16 cellular contexts compared by ENCODE assay signal in genomic region chr15:82807920-82808633, GRCh38. TPM values are rescaled to one million over a fixed set of nuclear protein-coding genes. Genes with fewer than 3 reads are reported as not detected.
A peak's percentile ranks its signal among the peaks of the same experiment; 100 is the strongest.
DNase-seq lines count a peak whose midpoint lies in the region; ATAC-seq, FAIRE-seq and TF ChIP-seq lines count a peak whose summit lies in the region.
"Had no signal": no experiment of that assay in that cellular context is flagged by ENCODE, and none has a peak within 500 bp of the region (broad histone marks: within the 10 kb centered on the region; RNA-seq: fewer than 3 reads in every experiment).

No MANE protein-coding gene starts in this region.

- POLR2A ChIA-PET in K562 (lab: Yijun Ruan, JAX): interaction anchor here (0.6 kb wide), 1 partner anchor 21 kb away, joined by 3 read pairs; no protein-coding TSS in a partner anchor

- no peak overlapping the region for H3K23ac ChIP-seq in neuronal stem cell (ENCODE audit: low read depth, low read length, poor library complexity)

- no peak overlapping the region for H4K8ac ChIP-seq in neuronal stem cell (ENCODE audit: low read depth, low read length)

- no peaks in the 10 kb centered on the region for H3K9me1 ChIP-seq in K562 (ENCODE audit: control insufficient read depth, insufficient read depth, low read length)

- H3K79me2 ChIP-seq in Karpas-422 (ENCODE audit: low read length) (peaks cover 31% of the 10 kb centered on the region), K562 (ENCODE audit: control insufficient read depth, insufficient read depth, low read length) (peaks cover 34% of the 10 kb centered on the region)

- H2BK12ac ChIP-seq in neuronal stem cell (ENCODE audit: low read length): no peak overlapping the region

- no peak for TF ChIP-seq CTCF in K562 (IDR thresholded peaks at IDR 0.05 in 2 of 3, conservative IDR thresholded peaks at IDR 0.05 in 1 of 3; ENCODE audit: insufficient read depth in 2 of 3, low read depth in 1 of 3, low read length in 3 of 3)

- TF ChIP-seq RAD21 in K562 (CRISPR knock-in tag; conservative IDR thresholded peaks at IDR 0.05 in 1 of 2, IDR thresholded peaks at IDR 0.05 in 1 of 2): no peak

- no peaks in the 10 kb centered on the region for H3K9me3 Mint-ChIP-seq in activated T-cell treated with anti-CD3 and anti-CD28 coated beads, Interleukin-2, amount 50 U/mL, for 24 hours

- intact Hi-C loops in K562 (cut with micrococcal nuclease): loop anchor here (5.0 to 10.0 kb wide), 2 partner anchors 126 to 163 kb away; partner anchors contain the start of gene CPEB1

- ATAC-seq in K562 (no peak), HG02840 (IDR thresholded peaks at IDR 0.05; ENCODE audit: low FRiP score, unreplicated experiment) (no peak), GM21423 (IDR thresholded peaks at IDR 0.05; ENCODE audit: unreplicated experiment) (no peak)

- no peak overlapping the region for H4K91ac ChIP-seq in neuronal stem cell (ENCODE audit: low read depth, low read length, poor library complexity)

- H2AFZ ChIP-seq in Karpas-422 (ENCODE audit: low read length) (peak overlapping the region; percentile 86), K562 (ENCODE audit: low read depth, low read length) (peak overlapping the region; percentile 90), neuronal stem cell (ENCODE audit: low read length) (peak overlapping the region; percentile 96)

- TF ChIP-seq EP300 in K562 (IDR thresholded peaks at IDR 0.05; ENCODE audit: low read length): no peak

- H3K79me1 ChIP-seq in neuronal stem cell (ENCODE audit: low read depth, low read length): no peaks in the 10 kb centered on the region

- peak overlapping the region; percentile 31 for H3K27ac Mint-ChIP-seq in activated T-cell treated with anti-CD3 and anti-CD28 coated beads, Interleukin-2, amount 50 U/mL, for 24 hours

- peak overlapping the region; percentile 65 for H3K9ac ChIP-seq in Karpas-422 (ENCODE audit: low read length)
- H3K9ac ChIP-seq in K562 (ENCODE audit: insufficient read depth in 1 of 2, low read depth in 2 of 2, low read length in 2 of 2): peak overlapping the region in 1 of 2 experiments; percentile 88; a peak in 1 of 4 replicates
- H3K9ac ChIP-seq in neuronal stem cell (ENCODE audit: low read depth, low read length, poor library complexity): no peak overlapping the region

- H3K27ac ChIP-seq in Karpas-422 (ENCODE audit: low read length) (peak overlapping the region; percentile 91), K562 (ENCODE audit: extremely low read depth, low read depth, low read length) (no peak overlapping the region; the same call in 2 of the 3 replicates), neuronal stem cell (replicated peaks; ENCODE audit: low read length) (no peak overlapping the region)

- no peak overlapping the region for H3K18ac ChIP-seq in neuronal stem cell (ENCODE audit: low read length)

- peaks cover 3% of the 10 kb centered on the region for H3K27me3 Mint-ChIP-seq in activated T-cell treated with anti-CD3 and anti-CD28 coated beads, Interleukin-2, amount 50 U/mL, for 24 hours

- in situ Hi-C loops in K562 (cut with MboI): no loop called here

- no peak overlapping the region for H2AK5ac ChIP-seq in neuronal stem cell (ENCODE audit: low read depth, low read length)

- no peak overlapping the region for H3K14ac ChIP-seq in neuronal stem cell (ENCODE audit: low read length)

- H3K4me2 ChIP-seq in Karpas-422 (ENCODE audit: low read depth, low read length, poor library complexity, severe bottlenecking) (peak overlapping the region; percentile 87), K562 (ENCODE audit: insufficient read depth, low read length) (peak overlapping the region; percentile 95), neuronal stem cell (ENCODE audit: insufficient read depth, low read length, poor library complexity, severe bottlenecking) (no peak overlapping the region)

- H3K36me3 Mint-ChIP-seq in activated T-cell treated with anti-CD3 and anti-CD28 coated beads, Interleukin-2, amount 50 U/mL, for 24 hours (ENCODE audit: low read depth): peaks cover 19% of the 10 kb centered on the region

- no peak overlapping the region for H2BK120ac ChIP-seq in neuronal stem cell (ENCODE audit: low read depth, low read length)

- CTCF ChIA-PET in K562 (lab: Yijun Ruan, JAX; ENCODE audit: low intra/inter-chr PET ratio): no interaction called here

- peaks cover 35% of the 10 kb centered on the region for H3K4me1 Mint-ChIP-seq in activated T-cell treated with anti-CD3 and anti-CD28 coated beads, Interleukin-2, amount 50 U/mL, for 24 hours (ENCODE audit: low read depth)

- H3K36me3 ChIP-seq in Karpas-422 (ENCODE audit: insufficient read depth, low read length): peaks cover 8% of the 10 kb centered on the region; the same call in 1 of the 2 replicates
- peaks cover 8% of the 10 kb centered on the region; the same call in 2 of the 3 replicates for H3K36me3 ChIP-seq in K562 (ENCODE audit: control insufficient read depth, insufficient read depth, low read length)
- peaks cover 0 to 5% of the 10 kb centered on the region in 2 donors for H3K36me3 ChIP-seq in neuronal stem cell (replicated peaks in 1 of 2; ENCODE audit: control insufficient read depth in 2 of 2, insufficient read depth in 2 of 2, low read length in 2 of 2)
- H3K36me3 ChIP-seq: vagina had no signal

- H3K27me3 ChIP-seq in Karpas-422 (ENCODE audit: low read length) (no peaks in the 10 kb centered on the region), K562 (ENCODE audit: control insufficient read depth in 2 of 2, insufficient read depth in 2 of 2, low read length in 2 of 2) (no peaks in the 10 kb centered on the region), neuronal stem cell (ENCODE audit: control insufficient read depth in 3 of 3, insufficient read depth in 3 of 3, low read depth in 1 of 3, low read length in 3 of 3) (peaks cover 1 to 5% (median 2%) of the 10 kb centered on the region in 3 experiments)
- H3K27me3 ChIP-seq: vagina had no signal

- WGBS in K562 (ENCODE audit: insufficient coverage, low coverage, missing lambda C conversion rate): 49% methylated on average over 9 of the region's 11 CpGs
- no CpG with 5 or more reads among the region's 11 CpGs for WGBS in neuronal stem cell (ENCODE audit: extremely low coverage in 2 of 2, insufficient read length in 2 of 2, insufficient replicate concordance in 1 of 2), 2 donors

- H3K9me2 ChIP-seq in Karpas-422 (replicated peaks; ENCODE audit: insufficient read depth, low read length): no peaks in the 10 kb centered on the region

- H3K4me3 ChIP-seq in Karpas-422 (ENCODE audit: low read length): peak overlapping the region; percentile 76
- H3K4me3 ChIP-seq in K562: no peak overlapping the region
- no peak overlapping the region for H3K4me3 ChIP-seq in neuronal stem cell (ENCODE audit: low read length in 2 of 2)

- peak; percentile 11 for FAIRE-seq in K562 (lab: Jason Lieb, UNC)
- FAIRE-seq: TTC549 had no signal

- no peak overlapping the region for H3K4ac ChIP-seq in neuronal stem cell (ENCODE audit: low read length)

- H4K20me1 ChIP-seq in Karpas-422 (ENCODE audit: insufficient read depth, low read depth, low read length): peaks cover 16% of the 10 kb centered on the region
- 0 out of 2 replicates have a peak, but pooled peaks cover 2% of the 10 kb centered on the region for H4K20me1 ChIP-seq in K562 (replicated peaks; ENCODE audit: control insufficient read depth, insufficient read depth, low read length)

- H3K9me3 ChIP-seq in Karpas-422 (ENCODE audit: low read length) (no peaks in the 10 kb centered on the region), K562 (replicated peaks; ENCODE audit: control insufficient read depth, insufficient read depth, low read depth, low read length) (no peaks in the 10 kb centered on the region), neuronal stem cell (replicated peaks in 1 of 2; ENCODE audit: control insufficient read depth in 2 of 2, insufficient read depth in 1 of 2, low read depth in 1 of 2, low read length in 2 of 2) (no peaks in the 10 kb centered on the region)
- H3K9me3 ChIP-seq: vagina had no signal

- no TSS peak for BruUV-seq in K562 (replicated peaks; lab: Mats Ljungman, UMichigan)

- no peak overlapping the region for H2BK15ac ChIP-seq in neuronal stem cell (ENCODE audit: low read length)

- no peak for DNase-seq in activated T-cell treated with anti-CD3 and anti-CD28 coated beads, Interleukin-2, amount 50 U/mL, for 24 hours
- no peak for DNase-seq in activated T-cell treated with anti-CD3 and anti-CD28 coated beads, Interleukin-2, amount 50 U/mL, for 1 hour
- DNase-seq in Karpas-422: peak; percentile 58
- no peak for DNase-seq in K562 (ENCODE audit: extremely low read depth in 1 of 4, low spot score in 3 of 4)
- DNase-seq in neuronal stem cell (ENCODE audit: low spot score): no peak
- DNase-seq in C1 segment of cervical spinal cord (lab: John Stamatoyannopoulos, UW): no peak
- DNase-seq: activated CD8-positive, alpha-beta memory T cell treated with anti-CD3 and anti-CD28 coated beads, Interleukin-2, amount 50 U/mL, for 48 hours; aorta; glutamatergic neuron; NCI-H1092; NCI-H510A had no signal

- H3K4me1 ChIP-seq in Karpas-422 (ENCODE audit: low read length): peaks cover 60% of the 10 kb centered on the region
- peaks cover 22 to 25% of the 10 kb centered on the region in 2 experiments; a peak in 4 of 5 replicates for H3K4me1 ChIP-seq in K562 (replicated peaks in 1 of 2; ENCODE audit: control insufficient read depth in 2 of 2, insufficient read depth in 2 of 2, low read length in 2 of 2)
- peaks cover 2 to 5% of the 10 kb centered on the region in 2 donors for H3K4me1 ChIP-seq in neuronal stem cell (ENCODE audit: control insufficient read depth in 2 of 2, insufficient read depth in 1 of 2, low read depth in 1 of 2, low read length in 2 of 2)

- H3K4me3 Mint-ChIP-seq in activated T-cell treated with anti-CD3 and anti-CD28 coated beads, Interleukin-2, amount 50 U/mL, for 24 hours: no peak overlapping the region

- no peak overlapping the region for H2BK5ac ChIP-seq in neuronal stem cell (ENCODE audit: low read length)

- TF ChIP-seq POLR2A in K562 (conservative IDR thresholded peaks at IDR 0.05): no peak

RNA-seq across cellular contexts. Expression of gene WHAMM, which starts 1.4 kb away (rescaled TPM):
- 7.2 and 8.3 TPM in 2 replicates for total RNA-seq in Karpas-422 (2014; rRNA removed; shearing (Covaris generic); ENCODE audit: low replicate concordance)
- 4.6 and 8.6 TPM in 2 replicates for total RNA-seq in K562 (2011; cell fraction: chromatin; rRNA removed; ENCODE audit: low replicate concordance)
- total RNA-seq in K562 (2011; cell fraction: nucleolus; rRNA removed): 3.7 and 3.8 TPM in 2 replicates
- 4.1 and 4.6 TPM in 2 replicates for total RNA-seq in K562 (2011; cell fraction: nucleoplasm; rRNA removed)
- total RNA-seq in K562 (2014; rRNA removed) (3.6 and 4.3 TPM in 2 replicates), K562 (2014; rRNA removed; fragmentation: Illumina TruSeq; extraction: Trizol) (3.8 and 4.7 TPM in 2 replicates), K562 (2015; rRNA removed; fragmentation: Illumina TruSeq; extraction: Trizol) (3.8 and 4.5 TPM in 2 replicates), K562 (2021) (4.5 and 4.8 TPM in 2 replicates)
- polyA plus RNA-seq in K562 (2011; rRNA removed) (2.7 and 3.3 TPM in 2 replicates), K562 (2014; fragmentation: Illumina TruSeq; extraction: Trizol) (4.0 TPM in 2 replicates), K562 (2014; fragmentation: Nextera tagmentation; extraction: Ambion mirVana) (1 to 10 TPM; 2.0 to 2.3 TPM), K562 (2014; rRNA removed) (3.6 and 4.6 TPM in 2 replicates)
- 1.9 and 2.1 TPM in 2 replicates for polyA plus RNA-seq in K562 (2011; cell fraction: cytosol; rRNA removed)
- 3.8 and 4.0 TPM in 2 replicates for polyA plus RNA-seq in K562 (2011; cell fraction: nucleus; rRNA removed)
- polyA plus RNA-seq in K562 (2012): 2.9 and 3.8 TPM in 2 replicates
- polyA minus RNA-seq in K562 (2011; rRNA and poly(A)+ RNA removed): 2.6 and 2.9 TPM in 2 replicates
- polyA minus RNA-seq in K562 (2011; cell fraction: cytosol; rRNA and poly(A)+ RNA removed): 1.5 and 2.0 TPM in 2 replicates
- 2.3 and 2.9 TPM in 2 replicates for polyA minus RNA-seq in K562 (2011; cell fraction: nucleus; rRNA and poly(A)+ RNA removed)
- 4.9 TPM for polyA plus RNA-seq in neuronal stem cell (2013, experiment 1 of 2)
- 4.4 TPM for polyA plus RNA-seq in neuronal stem cell (2013, experiment 2 of 2)

RNA-seq across cellular contexts. Expression of gene FSD2, which starts 2.2 kb away (rescaled TPM):
- total RNA-seq in Karpas-422 (2014; rRNA removed; shearing (Covaris generic); ENCODE audit: low replicate concordance): 0.67 TPM in 1 of 2 replicates, not detected in the other
- total RNA-seq in K562 (2011; cell fraction: chromatin; rRNA removed; ENCODE audit: low replicate concordance): not detected in 2 replicates
- not detected in 2 replicates for total RNA-seq in K562 (2011; cell fraction: nucleolus; rRNA removed)
- total RNA-seq in K562 (2011; cell fraction: nucleoplasm; rRNA removed): not detected in 2 replicates
- total RNA-seq in K562 (2014; rRNA removed) (not detected in 2 replicates), K562 (2014; rRNA removed; fragmentation: Illumina TruSeq; extraction: Trizol) (not detected in 2 replicates), K562 (2015; rRNA removed; fragmentation: Illumina TruSeq; extraction: Trizol) (not detected in 2 replicates), K562 (2021) (not detected in 2 replicates)
- polyA plus RNA-seq in K562 (2011; rRNA removed) (not detected in 2 replicates), K562 (2014; fragmentation: Illumina TruSeq; extraction: Trizol) (0.01 TPM in 1 of 2 replicates, not detected in the other), K562 (2014; fragmentation: Nextera tagmentation; extraction: Ambion mirVana) (under 1 TPM; 0.01 to 0.06 TPM), K562 (2014; rRNA removed) (not detected in 2 replicates)
- not detected in 2 replicates for polyA plus RNA-seq in K562 (2011; cell fraction: cytosol; rRNA removed)
- not detected in 2 replicates for polyA plus RNA-seq in K562 (2011; cell fraction: nucleus; rRNA removed)
- polyA plus RNA-seq in K562 (2012): 0.06 and 0.07 TPM in 2 replicates
- not detected in 2 replicates for polyA minus RNA-seq in K562 (2011; rRNA and poly(A)+ RNA removed)
- not detected in 2 replicates for polyA minus RNA-seq in K562 (2011; cell fraction: cytosol; rRNA and poly(A)+ RNA removed)
- not detected in 2 replicates for polyA minus RNA-seq in K562 (2011; cell fraction: nucleus; rRNA and poly(A)+ RNA removed)
- polyA plus RNA-seq in neuronal stem cell (2013, experiment 1 of 2): not detected
- under 0.01 TPM for polyA plus RNA-seq in neuronal stem cell (2013, experiment 2 of 2)
- total RNA-seq: aorta, H4, vagina had no signal
